16 cellular contexts compared by ENCODE assay signal in the genomic region with DNA sequence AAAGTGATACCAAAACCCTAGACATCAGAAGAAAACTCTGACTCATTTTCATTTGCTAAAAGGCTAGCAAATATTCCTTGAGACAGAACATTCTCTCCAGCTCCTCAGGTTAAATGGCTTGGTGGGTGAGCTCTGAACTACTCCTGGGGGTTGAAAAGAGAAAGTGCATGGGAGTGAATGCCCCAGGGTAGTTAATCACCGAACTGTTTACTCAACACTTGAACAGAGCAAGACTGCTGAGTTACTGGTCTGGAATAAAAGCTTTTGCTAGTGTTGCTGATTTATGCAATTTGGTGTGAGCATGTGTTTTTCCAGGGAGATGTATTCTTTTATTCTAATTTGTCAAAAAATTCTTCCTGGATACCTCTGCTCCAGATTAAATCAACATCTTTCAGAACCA.
DNase-seq lines count a peak whose midpoint lies in the region; ATAC-seq and TF ChIP-seq lines count a peak whose summit lies in the region.
"Had no signal": no experiment of that assay in that cellular context is flagged by ENCODE, and none has a peak within 500 bp of the region (broad histone marks: within the 10 kb centered on the region; RNA-seq: fewer than 3 reads in every experiment).

No MANE protein-coding gene starts in this region.

- peaks cover 3 to 15% of the 10 kb centered on the region in 2 donors for H3K9me3 Mint-ChIP-seq in activated T-cell treated with anti-CD3 and anti-CD28 coated beads, Interleukin-2, amount 50 U/mL, for 72 hours

- intact Hi-C loops in stomach (cut with DNase I; ENCODE audit: low total_unique reads) (no loop called here), heart left ventricle (cut with DNase I) (no loop called here)

- peaks cover 0 to 2% of the 10 kb centered on the region in 2 donors for H3K36me3 Mint-ChIP-seq in activated T-cell treated with anti-CD3 and anti-CD28 coated beads, Interleukin-2, amount 50 U/mL, for 72 hours (ENCODE audit: insufficient read depth in 2 of 2)

- TF ChIP-seq EP300 in stomach (IDR thresholded peaks at IDR 0.05): no peak

- H3K4me1 ChIP-seq in stomach (no peaks in the 10 kb centered on the region), heart left ventricle (no peaks in the 10 kb centered on the region)
- H3K4me1 ChIP-seq: BE2C, Peyer's patch had no signal

- in situ Hi-C loops in SK-MEL-5 (cut with HindIII; ENCODE audit: low pct_unique_long_range_greater_than_20kb, low sequenced_read_pairs): no loop called here

- H3K4me3 ChIP-seq in stomach (no peak overlapping the region), heart left ventricle (no peak overlapping the region)
- H3K4me3 ChIP-seq: ovary, Peyer's patch had no signal

- 31 to 48% (median 40%) methylated on average over 1 of the region's 1 CpG for WGBS in stomach, 5 donors
- WGBS in heart left ventricle, 4 donors: 66 to 70% (median 69%) methylated on average over 1 of the region's 1 CpG

- H3K36me3 ChIP-seq in stomach (no peaks in the 10 kb centered on the region), heart left ventricle (no peaks in the 10 kb centered on the region)
- H3K36me3 ChIP-seq: BE2C, ovary, Peyer's patch had no signal

- TF ChIP-seq POLR2A in stomach (IDR thresholded peaks at IDR 0.05): no peak
- no peak for TF ChIP-seq POLR2A in heart left ventricle (IDR thresholded peaks at IDR 0.05)

- TF ChIP-seq CTCF in stomach (IDR thresholded peaks at IDR 0.05): no peak
- TF ChIP-seq CTCF in heart left ventricle (IDR thresholded peaks at IDR 0.05): no peak

- H3K27me3 ChIP-seq in stomach: no peaks in the 10 kb centered on the region
- no peaks in the 10 kb centered on the region for H3K27me3 ChIP-seq in heart left ventricle
- H3K27me3 ChIP-seq: BE2C, ovary, Peyer's patch had no signal

- H3K9me3 ChIP-seq in stomach (no peaks in the 10 kb centered on the region), heart left ventricle (no peaks in the 10 kb centered on the region)
- H3K9me3 ChIP-seq: BE2C, ovary, Peyer's patch had no signal

- peak; percentile 74 for DNase-seq in DMS53 (lab: John Stamatoyannopoulos, UW)
- DNase-seq in NCI-H187 treated with DMSO at 0.1 percent for 48 hours (lab: John Stamatoyannopoulos, UW): peak; percentile 54
- peak; percentile 35 for DNase-seq in SK-MEL-5 (ENCODE audit: low read depth, low spot score)
- peak; percentile 88 for DNase-seq in left kidney (ENCODE audit: low read depth, low spot score)
- no peak for DNase-seq in stomach
- DNase-seq in NCI-H2029 (lab: John Stamatoyannopoulos, UW): no peak
- DNase-seq in activated T-cell treated with anti-CD3 and anti-CD28 coated beads, Interleukin-2, amount 50 U/mL, for 72 hours: no peak
- no peak for DNase-seq in heart left ventricle
- DNase-seq: activated T-cell treated with anti-CD3 and anti-CD28 coated beads, Interleukin-2, amount 50 U/mL, for 1 hour; aorta; BE2C; left ventricle myocardium superior; ovary; Peyer's patch; stimulated activated naive CD4-positive, alpha-beta T cell treated with Interleukin-2 at 50 U/mL for 16 hours had no signal

- no peak overlapping the region for H3K27ac Mint-ChIP-seq in activated T-cell treated with anti-CD3 and anti-CD28 coated beads, Interleukin-2, amount 50 U/mL, for 72 hours

- no peak overlapping the region for H3K4me3 Mint-ChIP-seq in activated T-cell treated with anti-CD3 and anti-CD28 coated beads, Interleukin-2, amount 50 U/mL, for 72 hours

- H3K27me3 Mint-ChIP-seq in activated T-cell treated with anti-CD3 and anti-CD28 coated beads, Interleukin-2, amount 50 U/mL, for 72 hours (ENCODE audit: low read depth): no peaks in the 10 kb centered on the region

- no peak for ATAC-seq in activated T-cell treated with anti-CD3 and anti-CD28 coated beads, Interleukin-2, amount 50 U/mL, for 72 hours (replicated peaks in 1 of 2)
- ATAC-seq in heart left ventricle: no peak
- ATAC-seq: HCT116, left ventricle myocardium superior had no signal

- H3K27ac ChIP-seq in stomach (no peak overlapping the region), heart left ventricle (no peak overlapping the region)
- H3K27ac ChIP-seq: ovary, Peyer's patch had no signal

- no peaks in the 10 kb centered on the region for H3K4me1 Mint-ChIP-seq in activated T-cell treated with anti-CD3 and anti-CD28 coated beads, Interleukin-2, amount 50 U/mL, for 72 hours (ENCODE audit: low read depth)

Comparison
In these comparisons a context has a peak if more than half of its experiments do, and no peak if none do; other contexts are left out.
1. DNase-seq: peak in DMS53 (single experiment), NCI-H187 treated with DMSO at 0.1 percent for 48 hours (single experiment), SK-MEL-5 (single experiment) and left kidney (single experiment); none in stomach (single experiment), NCI-H2029 (single experiment), activated T-cell treated with anti-CD3 and anti-CD28 coated beads, Interleukin-2, amount 50 U/mL, for 72 hours (0 of 2) and heart left ventricle (0 of 5).